In genomic region chr17:8701754-8702153, GRCh38 we compare ENCODE assay signal across 28 cellular contexts. TPM values are rescaled to one million over a fixed set of nuclear protein-coding genes. Genes with fewer than 3 reads are reported as not detected.
"Had no signal": no experiment of that assay in that cellular context is flagged by ENCODE, and none has a peak within 500 bp of the region (broad histone marks: within the 10 kb centered on the region; RNA-seq: fewer than 3 reads in every experiment).

No MANE protein-coding gene starts in this region.

- H3K9ac ChIP-seq: neural progenitor cell had no signal

- H3K36me3 Mint-ChIP-seq: natural killer cell treated with Interleukin-12 subunit alpha and Interleukin-12 subunit beta and Interleukin-15 and Interleukin-18, amount 100 ng/mL, for 72 hours; neural progenitor cell; stimulated activated naive B cell treated with anti-CD40 and anti-IgM and Interleukin-4, amounts not matched to agents 10 μg/mL and 1 μg/mL and 100 μg/mL, for 72 hours had no signal

- ATAC-seq: esophagus mucosa; gastrocnemius medialis; left lobe of liver; mucosa of descending colon; natural killer cell treated with Interleukin-12 subunit alpha and Interleukin-12 subunit beta and Interleukin-15 and Interleukin-18, amount 100 ng/mL, for 72 hours; stimulated activated naive B cell treated with anti-CD40 and anti-IgM and Interleukin-4, amounts not matched to agents 10 μg/mL and 1 μg/mL and 100 μg/mL, for 72 hours had no signal

- H3K4me3 ChIP-seq: gastrocnemius medialis, lung, mucosa of descending colon, neural progenitor cell, prostate gland, right atrium auricular region, skin epidermis, spleen, thyroid gland had no signal

- H3K4me3 Mint-ChIP-seq: memory B cell; naive B cell; natural killer cell treated with Interleukin-12 subunit alpha and Interleukin-12 subunit beta and Interleukin-15 and Interleukin-18, amount 100 ng/mL, for 72 hours; neural progenitor cell; stimulated activated naive B cell treated with anti-CD40 and anti-IgM and Interleukin-4, amounts not matched to agents 10 μg/mL and 1 μg/mL and 100 μg/mL, for 72 hours; stimulated activated naive CD8-positive, alpha-beta T cell treated with anti-CD3 and anti-CD28 coated beads, Interleukin-15, Interleukin-2, amounts not matched to agents 100 ng/mL and 50 ng/mL, for 24 hours had no signal

- H3K27ac Mint-ChIP-seq: memory B cell; natural killer cell treated with Interleukin-12 subunit alpha and Interleukin-12 subunit beta and Interleukin-15 and Interleukin-18, amount 100 ng/mL, for 72 hours; neural progenitor cell; stimulated activated naive B cell treated with anti-CD40 and anti-IgM and Interleukin-4, amounts not matched to agents 10 μg/mL and 1 μg/mL and 100 μg/mL, for 72 hours; stimulated activated naive CD8-positive, alpha-beta T cell treated with anti-CD3 and anti-CD28 coated beads, Interleukin-15, Interleukin-2, amounts not matched to agents 100 ng/mL and 50 ng/mL, for 24 hours had no signal

- H3K36me3 ChIP-seq: gastrocnemius medialis, neural progenitor cell, prostate gland, right atrium auricular region, spleen, thyroid gland had no signal

- H3K9me3 Mint-ChIP-seq: natural killer cell treated with Interleukin-12 subunit alpha and Interleukin-12 subunit beta and Interleukin-15 and Interleukin-18, amount 100 ng/mL, for 72 hours; stimulated activated naive CD8-positive, alpha-beta T cell treated with anti-CD3 and anti-CD28 coated beads, Interleukin-15, Interleukin-2, amounts not matched to agents 100 ng/mL and 50 ng/mL, for 24 hours had no signal

- H3K27ac ChIP-seq: epithelial cell of prostate, gastrocnemius medialis, neural progenitor cell, prostate gland, right atrium auricular region, skin epidermis, spleen, thyroid gland had no signal

- DNase-seq: cortex of kidney; foreskin fibroblast; gastrocnemius medialis; head of caudate nucleus; kidney; mucosa of descending colon; naive B cell; spleen; stimulated activated CD4-positive, alpha-beta T cell treated with anti-CD3 and anti-CD28 coated beads, Interleukin-4, amount 100 ng/mL, for 4 hours; stimulated activated naive B cell treated with anti-CD40 and anti-IgM and Interleukin-4, amounts not matched to agents 10 μg/mL and 1 μg/mL and 100 μg/mL, for 72 hours; thyroid gland; trophoblast cell had no signal

- H3K27me3 ChIP-seq: neural progenitor cell, right atrium auricular region, thyroid gland had no signal

- H3K9me3 ChIP-seq: gastrocnemius medialis, mucosa of descending colon, prostate gland, right atrium auricular region, thyroid gland had no signal

- H3K4me1 ChIP-seq: gastrocnemius medialis, prostate gland had no signal

RNA-seq across cellular contexts. Expression of gene CCDC42, which starts 42.9 kb away (rescaled TPM):
- total RNA-seq: dermis microvascular lymphatic vessel endothelial cell; esophagus mucosa; gastrocnemius medialis; glomerular endothelial cell; kidney; left lobe of liver; liver; mucosa of descending colon; natural killer cell treated with Interleukin-12 subunit alpha and Interleukin-12 subunit beta and Interleukin-15 and Interleukin-18, amount 100 ng/mL, for 72 hours; osteocyte; right atrium auricular region; thyroid gland; urinary bladder had no signal

RNA-seq across cellular contexts. Expression of gene SPDYE4, which starts 56.6 kb away (rescaled TPM):
- total RNA-seq: dermis microvascular lymphatic vessel endothelial cell; esophagus mucosa; gastrocnemius medialis; glomerular endothelial cell; kidney; left lobe of liver; liver; lung; mucosa of descending colon; natural killer cell treated with Interleukin-12 subunit alpha and Interleukin-12 subunit beta and Interleukin-15 and Interleukin-18, amount 100 ng/mL, for 72 hours; osteocyte; right atrium auricular region; spleen; thyroid gland; urinary bladder had no signal
- polyA plus RNA-seq: liver, lung, spleen, urinary bladder had no signal
